In the genomic region with DNA sequence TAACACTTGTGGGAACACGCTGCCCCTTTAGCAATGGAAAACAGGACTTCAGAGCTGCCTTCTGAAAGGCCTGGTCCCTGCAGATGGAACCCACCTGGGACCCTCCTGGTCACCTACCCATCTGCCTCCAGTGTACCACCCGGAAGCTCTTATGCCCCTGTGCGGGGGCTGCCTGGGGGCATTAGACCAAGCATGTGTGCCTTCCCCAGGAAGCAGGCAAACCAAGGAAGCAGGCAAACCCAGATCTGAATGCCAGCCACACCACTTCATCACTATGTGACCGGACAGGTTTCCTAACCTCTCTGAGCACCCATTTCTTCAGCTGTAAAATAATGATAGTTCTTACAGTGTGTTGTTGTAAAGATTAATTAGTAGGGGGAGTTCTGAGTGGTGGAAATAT, we compare ENCODE assay signal across 16 cellular contexts. TPM values are rescaled to one million over a fixed set of nuclear protein-coding genes. Genes with fewer than 3 reads are reported as not detected.
DNase-seq lines count a peak whose midpoint lies in the region; ATAC-seq and TF ChIP-seq lines count a peak whose summit lies in the region.
"Had no signal": no experiment of that assay in that cellular context is flagged by ENCODE, and none has a peak within 500 bp of the region (broad histone marks: within the 10 kb centered on the region; RNA-seq: fewer than 3 reads in every experiment).

No MANE protein-coding gene starts in this region.

- H3K9me3 ChIP-seq in endodermal cell (ENCODE audit: control insufficient read depth, low read length) (no peaks in the 10 kb centered on the region), smooth muscle cell (replicated peaks; ENCODE audit: low read depth) (no peaks in the 10 kb centered on the region)
- H3K9me3 ChIP-seq: A549, HAP-1 had no signal

- H3K4me1 Mint-ChIP-seq in activated CD4-positive, alpha-beta T cell treated with anti-CD3 and anti-CD28 coated beads, Interleukin-2, amount 10 ng/mL, durations not matched to agents 24 days and 14 days, result peaks cover 12% of the 10 kb centered on the region
- peaks cover 3% of the 10 kb centered on the region for H3K4me1 Mint-ChIP-seq in endodermal cell

- no peaks in the 10 kb centered on the region for H3F3A ChIP-seq in smooth muscle cell (ENCODE audit: low read depth)

- H3K27ac Mint-ChIP-seq in activated CD4-positive, alpha-beta T cell treated with anti-CD3 and anti-CD28 coated beads, Interleukin-2, amount 10 ng/mL, durations not matched to agents 24 days and 14 days, result no peak overlapping the region
- no peak overlapping the region for H3K27ac Mint-ChIP-seq in endodermal cell
- H3K27ac Mint-ChIP-seq: CD4-positive, alpha-beta T cell had no signal

- peak; percentile 44 for DNase-seq in activated CD4-positive, alpha-beta T cell treated with anti-CD3 and anti-CD28 coated beads, Interleukin-2, amount 10 ng/mL, durations not matched to agents 24 days and 14 days
- DNase-seq in activated CD4-positive, alpha-beta T cell treated with anti-CD3 and anti-CD28 coated beads, Interleukin-2, amount 50 U/mL, for 1 hour, result no peak
- DNase-seq in endodermal cell (peak; percentile 21), smooth muscle cell (lab: John Stamatoyannopoulos, UW; ENCODE audit: unreplicated experiment) (no peak), NCI-H526 treated with DMSO at 0.1 percent for 48 hours (lab: John Stamatoyannopoulos, UW) (no peak), RPMI8226 (no peak), NCI-H187 (lab: John Stamatoyannopoulos, UW) (no peak)
- DNase-seq: AML-193; CD4-positive, alpha-beta T cell; DMS79 treated with DMSO at 0.1 percent for 48 hours; GF-D8 had no signal

- H3K9ac ChIP-seq in endodermal cell (ENCODE audit: extremely low read depth, low read length, poor library complexity, severe bottlenecking), result no peak overlapping the region
- no peak overlapping the region for H3K9ac ChIP-seq in smooth muscle cell (ENCODE audit: low read depth)

- no peaks in the 10 kb centered on the region for H3K9me3 Mint-ChIP-seq in activated CD4-positive, alpha-beta T cell treated with anti-CD3 and anti-CD28 coated beads, Interleukin-2, amount 10 ng/mL, durations not matched to agents 24 days and 14 days
- H3K9me3 Mint-ChIP-seq in endodermal cell, result no peaks in the 10 kb centered on the region
- H3K9me3 Mint-ChIP-seq: CD4-positive, alpha-beta T cell had no signal

- peak; percentile 48 for ATAC-seq in esophagus mucosa
- ATAC-seq: A549 had no signal

- no peaks in the 10 kb centered on the region for H3K27me3 ChIP-seq in endodermal cell (ENCODE audit: control insufficient read depth, insufficient read depth, low read length, poor library complexity, severe bottlenecking)
- no peaks in the 10 kb centered on the region for H3K27me3 ChIP-seq in smooth muscle cell (ENCODE audit: low read depth)

- H3K27ac ChIP-seq in endodermal cell (ENCODE audit: low read depth, low read length) (no peak overlapping the region), smooth muscle cell (ENCODE audit: low read depth) (peak overlapping the region; percentile 79)
- H3K27ac ChIP-seq: 22Rv1, A549, C4-2B had no signal

- no peak overlapping the region for H2AFZ ChIP-seq in smooth muscle cell (ENCODE audit: low read depth)

- WGBS in endodermal cell (ENCODE audit: insufficient coverage in 1 of 2, insufficient read length in 1 of 2), 2 experiments, result 88 to 90% methylated on average over 2 to 4 of the region's 4 CpGs
- 88% methylated on average over 4 of the region's 4 CpGs for WGBS in smooth muscle cell (ENCODE audit: low lambda C conversion rate)

- no peak overlapping the region for H3K4me3 ChIP-seq in endodermal cell (ENCODE audit: low read length)
- no peak overlapping the region for H3K4me3 ChIP-seq in smooth muscle cell
- H3K4me3 ChIP-seq: A549, HAP-1 had no signal

- H3K27me3 Mint-ChIP-seq in activated CD4-positive, alpha-beta T cell treated with anti-CD3 and anti-CD28 coated beads, Interleukin-2, amount 10 ng/mL, durations not matched to agents 24 days and 14 days, result peaks cover 13% of the 10 kb centered on the region
- H3K27me3 Mint-ChIP-seq in endodermal cell (ENCODE audit: insufficient read depth), result no peaks in the 10 kb centered on the region
- H3K27me3 Mint-ChIP-seq: CD4-positive, alpha-beta T cell had no signal

- TF ChIP-seq CTCF in endodermal cell (conservative IDR thresholded peaks at IDR 0.05) (no peak), smooth muscle cell (IDR thresholded peaks at IDR 0.05; ENCODE audit: borderline replicate concordance, insufficient read depth, poor library complexity, severe bottlenecking) (no peak)

- H3K4me3 Mint-ChIP-seq in activated CD4-positive, alpha-beta T cell treated with anti-CD3 and anti-CD28 coated beads, Interleukin-2, amount 10 ng/mL, durations not matched to agents 24 days and 14 days, result no peak overlapping the region
- no peak overlapping the region for H3K4me3 Mint-ChIP-seq in endodermal cell
- H3K4me3 Mint-ChIP-seq: CD4-positive, alpha-beta T cell had no signal

- H3K4me2 ChIP-seq in smooth muscle cell, result no peak overlapping the region
- H3K4me2 ChIP-seq: A549 had no signal

- no peaks in the 10 kb centered on the region for H3K4me1 ChIP-seq in endodermal cell (ENCODE audit: control insufficient read depth, insufficient read depth, low read length)
- H3K4me1 ChIP-seq in smooth muscle cell (ENCODE audit: low read depth), result no peaks in the 10 kb centered on the region
- H3K4me1 ChIP-seq: HAP-1 had no signal

- no peaks in the 10 kb centered on the region for H3K36me3 ChIP-seq in endodermal cell (ENCODE audit: control insufficient read depth, insufficient read depth, low read length)
- no peaks in the 10 kb centered on the region for H3K36me3 ChIP-seq in smooth muscle cell (ENCODE audit: low read depth)
- H3K36me3 ChIP-seq: HAP-1 had no signal

- intact Hi-C loops in activated CD4-positive, alpha-beta T cell treated with anti-CD3 and anti-CD28 coated beads, Interleukin-2, amount 10 ng/mL, durations not matched to agents 24 days and 14 days (cut with micrococcal nuclease), result no loop called here

- H4K20me1 ChIP-seq in smooth muscle cell (ENCODE audit: low read depth), result no peaks in the 10 kb centered on the region

- peaks cover 2% of the 10 kb centered on the region for H3K36me3 Mint-ChIP-seq in activated CD4-positive, alpha-beta T cell treated with anti-CD3 and anti-CD28 coated beads, Interleukin-2, amount 10 ng/mL, durations not matched to agents 24 days and 14 days (ENCODE audit: low read depth)
- no peaks in the 10 kb centered on the region for H3K36me3 Mint-ChIP-seq in endodermal cell (ENCODE audit: low read depth)

- H3K79me2 ChIP-seq in smooth muscle cell (ENCODE audit: low read depth), result no peaks in the 10 kb centered on the region

RNA-seq across cellular contexts. Expression of a gene that starts 20.8 kb away (rescaled TPM):
- 8.3 and 12.8 TPM in 2 replicates for total RNA-seq in activated CD4-positive, alpha-beta T cell treated with anti-CD3 and anti-CD28 coated beads, Interleukin-2, amount 10 ng/mL, durations not matched to agents 24 days and 14 days
- total RNA-seq in endodermal cell (10 to 100 TPM; 18.1 to 25.3 TPM), esophagus mucosa (5.6 TPM), smooth muscle cell (7.2 and 11.7 TPM in 2 replicates)
- 3.6 TPM for polyA plus RNA-seq in endodermal cell (2013, experiment 1 of 2)
- polyA plus RNA-seq in endodermal cell (2013, experiment 2 of 2), result 5.6 TPM
- polyA plus RNA-seq in smooth muscle cell, result 3.2 and 6.1 TPM in 2 replicates

Comparison
In these comparisons a context has a peak if more than half of its experiments do, and no peak if none do; other contexts are left out.
1. DNase-seq: peak in activated CD4-positive, alpha-beta T cell treated with anti-CD3 and anti-CD28 coated beads, Interleukin-2, amount 10 ng/mL, durations not matched to agents 24 days and 14 days (single experiment) and endodermal cell (single experiment); none in activated CD4-positive, alpha-beta T cell treated with anti-CD3 and anti-CD28 coated beads, Interleukin-2, amount 50 U/mL, for 1 hour (single experiment), smooth muscle cell (single experiment), NCI-H526 treated with DMSO at 0.1 percent for 48 hours (single experiment), RPMI8226 (single experiment) and NCI-H187 (0 of 2).